In genomic region chr12:50111693-50112455, GRCh38 we compare ENCODE assay signal across 8 cellular contexts. TPM values are rescaled to one million over a fixed set of nuclear protein-coding genes. Genes with fewer than 3 reads are reported as not detected.
DNase-seq lines count a peak whose midpoint lies in the region; ATAC-seq and TF ChIP-seq lines count a peak whose summit lies in the region.

COX14 (plus strand) TSS chr12:50112236; CDS start chr12:50120044, 7,808 bp downstream.

- H3K4me3 ChIP-seq in GM23248: peak within 1 kb of the TSS; percentile 93
- H3K4me3 ChIP-seq in fibroblast of lung (replicated peaks in 1 of 4; ENCODE audit: control extremely low read depth in 1 of 4, insufficient read depth in 1 of 4, low read depth in 3 of 4, low read length in 4 of 4): peak within 1 kb of the TSS; percentile 84 to 98 (median 94)

- H3K4me2 ChIP-seq in GM23248 (ENCODE audit: unreplicated experiment) (peak within 1 kb of the TSS; percentile 92), fibroblast of lung (ENCODE audit: extremely low read depth, insufficient read depth, low read length) (peak within 1 kb of the TSS; percentile 86)

- H3K79me2 ChIP-seq in GM23248 (ENCODE audit: insufficient read depth): peaks cover 44% of the 10 kb centered on the region
- peaks cover 20% of the 10 kb centered on the region for H3K79me2 ChIP-seq in fibroblast of lung (ENCODE audit: control insufficient read depth, insufficient read depth, low read length)

- H3K36me3 ChIP-seq in GM23248 (ENCODE audit: low read depth): 0 out of 2 replicates have a peak, but pooled peaks cover 6% of the 10 kb centered on the region
- H3K36me3 ChIP-seq in fibroblast of lung (ENCODE audit: control insufficient read depth, insufficient read depth, low read length): no peaks in the 10 kb centered on the region

- in situ Hi-C loops in GM23248 (cut with MboI): no loop called here

- peak within 1 kb of the TSS; percentile 97 for H3K9ac ChIP-seq in GM23248
- H3K9ac ChIP-seq in fibroblast of lung (ENCODE audit: insufficient read depth, low read length): peak within 1 kb of the TSS; percentile 97

- H3K27ac ChIP-seq in GM23248 (peak within 1 kb of the TSS; percentile 96), fibroblast of lung (ENCODE audit: insufficient read depth, low read length) (peak within 1 kb of the TSS; percentile 99)

- H3K27me3 Mint-ChIP-seq in activated T-helper 17 cell treated with anti-CD3 and anti-CD28 coated beads, Interleukin-2, amount 50 U/mL, for 72 hours: no peaks in the 10 kb centered on the region
- no peaks in the 10 kb centered on the region for H3K27me3 Mint-ChIP-seq in naive thymus-derived CD8-positive, alpha-beta T cell

- peaks cover 26% of the 10 kb centered on the region for H3K4me1 Mint-ChIP-seq in activated T-helper 17 cell treated with anti-CD3 and anti-CD28 coated beads, Interleukin-2, amount 50 U/mL, for 72 hours
- H3K4me1 Mint-ChIP-seq in naive thymus-derived CD8-positive, alpha-beta T cell: peaks cover 11 to 55% (median 39%) of the 10 kb centered on the region in 4 donors

- peak within 1 kb of the TSS; percentile 99 for H3K4me3 Mint-ChIP-seq in activated T-helper 17 cell treated with anti-CD3 and anti-CD28 coated beads, Interleukin-2, amount 50 U/mL, for 72 hours
- peak within 1 kb of the TSS; percentile 94 to 99 (median 98) for H3K4me3 Mint-ChIP-seq in naive thymus-derived CD8-positive, alpha-beta T cell

- ATAC-seq in activated T-helper 17 cell treated with anti-CD3 and anti-CD28 coated beads, Interleukin-2, amount 50 U/mL, for 72 hours (replicated peaks): peak; percentile 90
- peak; percentile 86 to 88 for ATAC-seq in naive thymus-derived CD8-positive, alpha-beta T cell

- peak; percentile 84 for TF ChIP-seq CTCF in fibroblast of lung (conservative IDR thresholded peaks at IDR 0.05 in 1 of 2, IDR thresholded peaks at IDR 0.05 in 1 of 2; ENCODE audit: low read depth in 1 of 2, low read length in 2 of 2)

- H3K27ac Mint-ChIP-seq in activated T-helper 17 cell treated with anti-CD3 and anti-CD28 coated beads, Interleukin-2, amount 50 U/mL, for 72 hours: peak within 1 kb of the TSS; percentile 99
- H3K27ac Mint-ChIP-seq in naive thymus-derived CD8-positive, alpha-beta T cell: peak within 1 kb of the TSS; percentile 94 to 99 (median 98)

- H3K9me3 Mint-ChIP-seq in activated T-helper 17 cell treated with anti-CD3 and anti-CD28 coated beads, Interleukin-2, amount 50 U/mL, for 72 hours: no peaks in the 10 kb centered on the region
- H3K9me3 Mint-ChIP-seq in naive thymus-derived CD8-positive, alpha-beta T cell: no peaks in the 10 kb centered on the region

- peaks cover 35% of the 10 kb centered on the region for H3K36me3 Mint-ChIP-seq in activated T-helper 17 cell treated with anti-CD3 and anti-CD28 coated beads, Interleukin-2, amount 50 U/mL, for 72 hours (ENCODE audit: low read depth)
- H3K36me3 Mint-ChIP-seq in naive thymus-derived CD8-positive, alpha-beta T cell: peaks cover 0 to 25% (median 0%) of the 10 kb centered on the region in 3 donors

- H3F3A ChIP-seq in GM23248 (ENCODE audit: insufficient read depth): peaks cover 7% of the 10 kb centered on the region

- no peaks in the 10 kb centered on the region for H3K9me2 ChIP-seq in GM23248 (ENCODE audit: insufficient read depth)

- H3K9me3 ChIP-seq in GM23248 (ENCODE audit: low read depth) (no peaks in the 10 kb centered on the region), fibroblast of lung (ENCODE audit: control insufficient read depth, insufficient read depth, low read depth, low read length) (no peaks in the 10 kb centered on the region)

- WGBS in GM23248 (ENCODE audit: low coverage in 1 of 2, low lambda C conversion rate in 2 of 2, missing lambda C conversion rate in 2 of 2), 2 experiments: 1% methylated on average over 50 to 59 of the region's 59 CpGs

- H2AFZ ChIP-seq in GM23248: peak within 1 kb of the TSS; percentile 89
- H2AFZ ChIP-seq in fibroblast of lung (ENCODE audit: low read length): peak within 1 kb of the TSS; percentile 86

- POLR2A ChIA-PET in naive thymus-derived CD8-positive, alpha-beta T cell (lab: Charles Lee): interaction anchor here (0.6 to 5.0 kb wide), 35 partner anchors 9 to 1127 kb away, joined by 3 to 73 read pairs (median 4); partner anchors contain the start of genes ATF1, CERS5, CSRNP2 and DAZAP2

- DNase-seq in Daoy (ENCODE audit: low read depth) (peak; percentile 99), GM23248 (peak; percentile 100), LHCN-M2 (ENCODE audit: low read depth) (peak; percentile 100), RPMI8226 (peak; percentile 99), fibroblast of lung (ENCODE audit: low read depth in 2 of 2) (peak; percentile 99 to 100)
- peak; percentile 96 to 100 (median 99) for DNase-seq in naive thymus-derived CD8-positive, alpha-beta T cell
- peak; percentile 98 for DNase-seq in stimulated activated naive CD4-positive, alpha-beta T cell treated with Interleukin-2 at 50 U/mL for 16 hours (lab: John Stamatoyannopoulos, UW)

- no peaks in the 10 kb centered on the region for H3K27me3 ChIP-seq in GM23248 (replicated peaks; ENCODE audit: insufficient read depth)
- peaks cover under 1% of the 10 kb centered on the region for H3K27me3 ChIP-seq in fibroblast of lung (ENCODE audit: control insufficient read depth, insufficient read depth, low read length)

- H4K20me1 ChIP-seq in GM23248 (ENCODE audit: insufficient read depth): no peaks in the 10 kb centered on the region
- no peaks in the 10 kb centered on the region for H4K20me1 ChIP-seq in fibroblast of lung (ENCODE audit: control insufficient read depth, extremely low read depth, insufficient read depth, low read length)

- H3K4me1 ChIP-seq in GM23248 (ENCODE audit: insufficient read depth) (peaks cover 17% of the 10 kb centered on the region), fibroblast of lung (ENCODE audit: control insufficient read depth, extremely low read depth, insufficient read depth, low read length) (peaks cover 14% of the 10 kb centered on the region)

RNA-seq across cellular contexts. Expression of gene COX14, which starts in this region (rescaled TPM):
- 48.5 and 67.8 TPM in 2 replicates for total RNA-seq in Daoy (2014; rRNA removed; shearing (Covaris generic))
- total RNA-seq in GM23248 (2014; rRNA removed; shearing (Covaris generic)): 24.4 and 53.4 TPM in 2 replicates
- polyA plus RNA-seq in GM23248 (2016; fragmentation: Nextera tagmentation; extraction: Ambion mirVana) (122 and 125 TPM in 2 replicates), fibroblast of lung (57.1 and 58.7 TPM in 2 replicates)
- total RNA-seq in LHCN-M2 (2014; rRNA removed) (41.7 and 44.0 TPM in 2 replicates), fibroblast of lung (39.0 and 55.3 TPM in 2 replicates)
- polyA plus RNA-seq in LHCN-M2 (2012): 97.3 TPM
- total RNA-seq in activated T-helper 17 cell treated with anti-CD3 and anti-CD28 coated beads, Interleukin-2, amount 50 U/mL, for 72 hours: 10 to 100 TPM; 29.8 to 55.5 TPM
- 62.5 and 68.8 TPM in 2 replicates for polyA plus RNA-seq in fibroblast of lung (2012)
- polyA minus RNA-seq in fibroblast of lung (ENCODE audit: low replicate concordance): 79.2 and 91.9 TPM in 2 replicates
- 10 to 100 TPM; 43.4 to 47.1 TPM for total RNA-seq in naive thymus-derived CD8-positive, alpha-beta T cell
- 100 to 1,000 TPM; 266 to 317 (median 298) TPM for polyA plus RNA-seq in naive thymus-derived CD8-positive, alpha-beta T cell

Comparison
In these comparisons a context has a peak if more than half of its experiments do, and no peak if none do; other contexts are left out.
1. Peak in every context shown above with its lines: DNase-seq, ATAC-seq, H3K4me3 ChIP-seq and H3K27ac ChIP-seq.